7 cellular contexts compared by ENCODE assay signal in genomic region chr16:50947826-50948225, GRCh38.
"Had no signal": no experiment of that assay in that cellular context is flagged by ENCODE, and none has a peak within 500 bp of the region (broad histone marks: within the 10 kb centered on the region; RNA-seq: fewer than 3 reads in every experiment).

No MANE protein-coding gene starts in this region.

- H3K4me3 ChIP-seq: GM23248, GM23338 had no signal

- DNase-seq: GM23248, GOT3, H7, H9, HCEC 1CT, HFFc6 had no signal
